Comparison of ENCODE assay signal across 37 cellular contexts in genomic region chr18:70892381-70892780, GRCh38.
"Had no signal": no experiment of that assay in that cellular context is flagged by ENCODE, and none has a peak within 500 bp of the region (broad histone marks: within the 10 kb centered on the region; RNA-seq: fewer than 3 reads in every experiment).

No MANE protein-coding gene starts in this region.

- FAIRE-seq: astrocyte, TTC549 had no signal

- H3K4me3 Mint-ChIP-seq: activated B cell treated with CpG ODN at 0.5 μM for 24 hours; activated CD4-positive, alpha-beta memory T cell treated with anti-CD3 and anti-CD28 coated beads, Interleukin-2, amount 10 ng/mL, durations not matched to agents 7 days and 5 days; activated CD4-positive, alpha-beta T cell treated with anti-CD3 and anti-CD28 coated beads, Interleukin-2, amount 10 ng/mL, durations not matched to agents 7 days and 5 days; activated CD8-positive, alpha-beta memory T cell treated with anti-CD3 and anti-CD28 coated beads, Interleukin-2, amount 10 ng/mL, durations not matched to agents 7 days and 5 days; activated CD8-positive, alpha-beta T cell treated with anti-CD3 and anti-CD28 coated beads, Interleukin-2, amount 10 ng/mL, durations not matched to agents 7 days and 5 days; activated naive CD4-positive, alpha-beta T cell treated with anti-CD3 and anti-CD28 coated beads for 36 hours; activated naive CD8-positive, alpha-beta T cell treated with anti-CD3 and anti-CD28 coated beads for 36 hours; activated T-cell treated with anti-CD3 and anti-CD28 coated beads, Interleukin-2, amount 50 U/mL, for 24 hours; central memory CD8-positive, alpha-beta T cell; T-helper 1 cell treated with Interleukin-12 subunit alpha and Interleukin-12 subunit beta and Interleukin-4 antibody, amounts not matched to agents 30 μg/mL and 1 μg/mL, for 36 hours; T-helper 2 cell treated with Interferon-gamma antibody and Interleukin-4, amounts not matched to agents 5 μg/mL and 100 μg/mL, for 36 hours had no signal

- H3K27me3 ChIP-seq: adrenal gland, body of pancreas, brain microvascular endothelial cell, breast epithelium, cardiac muscle cell had no signal

- ATAC-seq: activated CD8-positive, alpha-beta memory T cell treated with anti-CD3 and anti-CD28 coated beads, Interleukin-2, amount 10 ng/mL, durations not matched to agents 7 days and 5 days; activated CD8-positive, alpha-beta T cell treated with anti-CD3 and anti-CD28 coated beads, Interleukin-2, amount 10 ng/mL, durations not matched to agents 7 days and 5 days; activated naive CD4-positive, alpha-beta T cell treated with anti-CD3 and anti-CD28 coated beads, Interleukin-2, amount 50 U/mL, for 72 hours; body of pancreas had no signal

- H3K4me3 ChIP-seq: adrenal gland, body of pancreas, breast epithelium, cardiac muscle cell had no signal

- H3K4me1 Mint-ChIP-seq: activated B cell treated with CpG ODN at 0.5 μM for 24 hours; activated CD4-positive, alpha-beta memory T cell treated with anti-CD3 and anti-CD28 coated beads, Interleukin-2, amount 10 ng/mL, durations not matched to agents 7 days and 5 days; activated CD4-positive, alpha-beta T cell treated with anti-CD3 and anti-CD28 coated beads, Interleukin-2, amount 10 ng/mL, durations not matched to agents 7 days and 5 days; activated CD8-positive, alpha-beta memory T cell treated with anti-CD3 and anti-CD28 coated beads, Interleukin-2, amount 10 ng/mL, durations not matched to agents 7 days and 5 days; central memory CD8-positive, alpha-beta T cell had no signal

- H3K4me1 ChIP-seq: adrenal gland, body of pancreas, breast epithelium had no signal

- DNase-seq: activated B cell treated with CpG ODN at 0.5 μM for 24 hours; activated CD4-positive, alpha-beta memory T cell treated with anti-CD3 and anti-CD28 coated beads, Interleukin-2, amount 10 ng/mL, durations not matched to agents 7 days and 5 days; activated CD4-positive, alpha-beta T cell treated with anti-CD3 and anti-CD28 coated beads for 4 hours; activated CD4-positive, alpha-beta T cell treated with anti-CD3 and anti-CD28 coated beads, Interleukin-2, amount 10 ng/mL, durations not matched to agents 7 days and 5 days; activated CD4-positive, alpha-beta T cell treated with anti-CD3 and anti-CD28 coated beads, Interleukin-2, amount 50 U/mL, for 48 hours; activated CD4-positive, CD25-positive, alpha-beta regulatory T cell treated with anti-CD3 and anti-CD28 coated beads, Interleukin-2, amount 50 U/mL, for 72 hours; activated CD8-positive, alpha-beta memory T cell treated with anti-CD3 and anti-CD28 coated beads for 24 hours; activated CD8-positive, alpha-beta memory T cell treated with anti-CD3 and anti-CD28 coated beads, Interleukin-2, amount 10 ng/mL, durations not matched to agents 7 days and 5 days; activated CD8-positive, alpha-beta memory T cell treated with anti-CD3 and anti-CD28 coated beads, Interleukin-2, amount 50 U/mL, for 48 hours; activated CD8-positive, alpha-beta T cell treated with anti-CD3 and anti-CD28 coated beads, Interleukin-2, amount 10 ng/mL, durations not matched to agents 7 days and 5 days; activated effector memory CD4-positive, alpha-beta T cell treated with anti-CD3 and anti-CD28 coated beads, Interleukin-2, amount 50 U/mL, for 16 hours; activated gamma-delta T cell treated with Interleukin-2 at 50 U/mL for 16 hours; activated naive CD4-positive, alpha-beta T cell; activated naive CD4-positive, alpha-beta T cell treated with anti-CD3 and anti-CD28 coated beads for 36 hours; activated naive CD4-positive, alpha-beta T cell treated with anti-CD3 and anti-CD28 coated beads, Interleukin-2, amount 50 U/mL, for 16 hours; activated naive CD8-positive, alpha-beta T cell treated with anti-CD3 and anti-CD28 coated beads for 36 hours; activated T-cell treated with anti-CD3 and anti-CD28 coated beads, Interleukin-2, amount 50 U/mL, for 24 hours; activated T-cell treated with anti-CD3 and anti-CD28 coated beads, Interleukin-2, amount 50 U/mL, for 48 hours; adrenal gland; amniotic stem cell; aorta; body of pancreas; brain microvascular endothelial cell; caudate nucleus; cerebellar nuclear complex; T-helper 1 cell; T-helper 2 cell; T-helper 9 cell had no signal

- H3K36me3 Mint-ChIP-seq: activated CD8-positive, alpha-beta memory T cell treated with anti-CD3 and anti-CD28 coated beads, Interleukin-2, amount 10 ng/mL, durations not matched to agents 7 days and 5 days had no signal

- H3K9me3 ChIP-seq: adrenal gland, body of pancreas, breast epithelium had no signal

- H3K27ac ChIP-seq: adrenal gland, body of pancreas, brain microvascular endothelial cell, breast epithelium, cardiac muscle cell, VCaP had no signal

- H3K27me3 Mint-ChIP-seq: activated B cell treated with CpG ODN at 0.5 μM for 24 hours; activated CD4-positive, alpha-beta memory T cell treated with anti-CD3 and anti-CD28 coated beads, Interleukin-2, amount 10 ng/mL, durations not matched to agents 7 days and 5 days; activated CD4-positive, alpha-beta T cell treated with anti-CD3 and anti-CD28 coated beads, Interleukin-2, amount 10 ng/mL, durations not matched to agents 7 days and 5 days; activated CD8-positive, alpha-beta memory T cell treated with anti-CD3 and anti-CD28 coated beads, Interleukin-2, amount 10 ng/mL, durations not matched to agents 7 days and 5 days; activated naive CD8-positive, alpha-beta T cell treated with anti-CD3 and anti-CD28 coated beads for 36 hours; activated T-cell treated with anti-CD3 and anti-CD28 coated beads, Interleukin-2, amount 50 U/mL, for 24 hours; central memory CD8-positive, alpha-beta T cell had no signal

- H3K36me3 ChIP-seq: adrenal gland, brain microvascular endothelial cell, breast epithelium, cardiac muscle cell had no signal

- H3K27ac Mint-ChIP-seq: activated B cell treated with CpG ODN at 0.5 μM for 24 hours; activated CD4-positive, alpha-beta memory T cell treated with anti-CD3 and anti-CD28 coated beads, Interleukin-2, amount 10 ng/mL, durations not matched to agents 7 days and 5 days; activated CD4-positive, alpha-beta T cell treated with anti-CD3 and anti-CD28 coated beads, Interleukin-2, amount 10 ng/mL, durations not matched to agents 7 days and 5 days; activated CD8-positive, alpha-beta memory T cell treated with anti-CD3 and anti-CD28 coated beads, Interleukin-2, amount 10 ng/mL, durations not matched to agents 7 days and 5 days; activated CD8-positive, alpha-beta T cell treated with anti-CD3 and anti-CD28 coated beads, Interleukin-2, amount 10 ng/mL, durations not matched to agents 7 days and 5 days; activated naive CD4-positive, alpha-beta T cell treated with anti-CD3 and anti-CD28 coated beads for 36 hours; activated naive CD4-positive, alpha-beta T cell treated with anti-CD3 and anti-CD28 coated beads, Interleukin-2, amount 50 U/mL, for 72 hours; activated naive CD8-positive, alpha-beta T cell treated with anti-CD3 and anti-CD28 coated beads for 36 hours; activated T-cell treated with anti-CD3 and anti-CD28 coated beads, Interleukin-2, amount 50 U/mL, for 24 hours; T-helper 1 cell treated with Interleukin-12 subunit alpha and Interleukin-12 subunit beta and Interleukin-4 antibody, amounts not matched to agents 30 μg/mL and 1 μg/mL, for 36 hours; T-helper 2 cell treated with Interferon-gamma antibody and Interleukin-4, amounts not matched to agents 5 μg/mL and 100 μg/mL, for 36 hours had no signal
